In the genomic region with DNA sequence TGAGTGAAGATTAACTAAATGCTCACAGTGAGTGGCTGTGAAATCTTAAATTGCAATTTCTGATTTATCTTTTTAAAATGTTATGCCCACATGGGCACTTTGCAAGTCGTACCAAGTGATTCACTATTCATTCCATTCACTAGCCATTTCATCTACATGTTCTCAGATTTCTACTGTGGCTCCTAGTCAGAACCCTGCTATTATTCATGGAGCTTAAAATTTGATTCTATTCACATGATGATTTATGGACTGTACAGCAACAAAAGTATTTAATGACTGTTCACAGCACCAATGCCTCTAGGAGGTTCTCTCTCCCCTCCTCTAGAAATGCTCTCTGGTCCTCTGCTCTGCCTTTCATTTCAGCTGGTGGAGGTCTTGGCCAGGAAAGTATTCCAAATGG, we compare ENCODE assay signal across 18 cellular contexts.
A peak's percentile ranks its signal among the peaks of the same experiment; 100 is the strongest.
DNase-seq lines count a peak whose midpoint lies in the region; ATAC-seq and TF ChIP-seq lines count a peak whose summit lies in the region.
"Had no signal": no experiment of that assay in that cellular context is flagged by ENCODE, and none has a peak within 500 bp of the region (broad histone marks: within the 10 kb centered on the region; RNA-seq: fewer than 3 reads in every experiment).

No MANE protein-coding gene starts in this region.

- H3K36me3 ChIP-seq in H7 (replicated peaks; ENCODE audit: control insufficient read depth, insufficient read depth, low read length) = no peaks in the 10 kb centered on the region
- H3K36me3 ChIP-seq: SJCRH30 had no signal

- no peak for TF ChIP-seq CTCF in omental fat pad (IDR thresholded peaks at IDR 0.05)

- H3K4me3 ChIP-seq in H7 (ENCODE audit: insufficient read depth, low read depth, low read length) = no peak overlapping the region
- H3K4me3 ChIP-seq: A549, PC-9, SJCRH30 had no signal

- DNase-seq in NCI-H446 treated with DMSO at 0.1 percent for 48 hours (lab: John Stamatoyannopoulos, UW) = peak; percentile 33
- no peak for DNase-seq in NCI-H446 (lab: John Stamatoyannopoulos, UW)
- DNase-seq in NCI-H1436 treated with DMSO at 0.1 percent for 48 hours (lab: John Stamatoyannopoulos, UW) = peak; percentile 60
- DNase-seq in NCI-H69 (lab: John Stamatoyannopoulos, UW) = peak; percentile 36
- DNase-seq in omental fat pad (ENCODE audit: low spot score) = no peak
- DNase-seq in HT-29 (ENCODE audit: low spot score) = no peak
- DNase-seq in iPS-NIHi11 (ENCODE audit: low spot score) = no peak
- no peak for DNase-seq in H7
- DNase-seq: C1 segment of cervical spinal cord, GDM1, KG1, NCI-H1930, NCI-H774, PC-9, SJCRH30, SW 1271 had no signal

- no peaks in the 10 kb centered on the region for H3K27me3 ChIP-seq in H7 (ENCODE audit: control insufficient read depth, insufficient read depth, low read length)
- H3K27me3 ChIP-seq: SJCRH30 had no signal

- peak; percentile 17 for ATAC-seq in omental fat pad (ENCODE audit: low FRiP score)
- ATAC-seq: A549, HepG2 had no signal

Comparison
In these comparisons a context has a peak if more than half of its experiments do, and no peak if none do; other contexts are left out.
1. DNase-seq: peak in NCI-H446 treated with DMSO at 0.1 percent for 48 hours (single experiment), NCI-H1436 treated with DMSO at 0.1 percent for 48 hours (single experiment) and NCI-H69 (single experiment); none in NCI-H446 (0 of 2), omental fat pad (single experiment), HT-29 (single experiment), iPS-NIHi11 (single experiment) and H7 (single experiment).